ENCODE assay signal across 22 cellular contexts in the genomic region with DNA sequence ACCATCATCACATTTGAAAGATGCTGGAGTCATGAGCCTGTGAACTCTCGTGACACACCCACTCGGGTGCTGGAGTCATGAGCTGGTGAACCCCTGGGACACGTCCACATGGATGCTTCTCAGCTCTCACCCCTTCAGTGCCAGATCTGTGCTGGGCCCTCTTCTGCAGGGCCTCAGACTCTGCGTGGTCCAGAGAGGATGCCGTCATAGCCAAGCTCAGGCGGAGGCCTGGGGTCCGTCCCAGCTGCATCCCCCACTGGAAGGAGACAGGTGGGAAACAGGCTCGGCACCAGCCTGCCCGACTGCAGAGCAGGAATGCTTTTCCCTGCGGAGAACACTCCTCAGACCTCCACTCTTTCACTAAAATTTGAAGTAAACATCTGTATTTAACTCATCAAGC.
"Had no signal": no experiment of that assay in that cellular context is flagged by ENCODE, and none has a peak within 500 bp of the region (broad histone marks: within the 10 kb centered on the region; RNA-seq: fewer than 3 reads in every experiment).

No MANE protein-coding gene starts in this region.

- H3K4me1 ChIP-seq: adrenal gland, breast epithelium, lower lobe of right lung, parathyroid adenoma had no signal

- H3K9me3 ChIP-seq: adrenal gland, breast epithelium, lower lobe of right lung, tibial artery had no signal

- H3K4me1 Mint-ChIP-seq: activated CD4-positive, alpha-beta T cell treated with anti-CD3 and anti-CD28 coated beads for 36 hours had no signal

- ATAC-seq: activated CD4-positive, alpha-beta T cell treated with anti-CD3 and anti-CD28 coated beads for 36 hours; activated T-cell treated with anti-CD3 and anti-CD28 coated beads, Interleukin-2, amount 50 U/mL, for 72 hours; lower lobe of right lung; naive thymus-derived CD4-positive, alpha-beta T cell; right cardiac atrium; stimulated activated naive CD8-positive, alpha-beta T cell treated with anti-CD3 and anti-CD28 coated beads, Interleukin-15, amount 100 ng/mL, for 72 hours had no signal

- H3K36me3 Mint-ChIP-seq: activated CD4-positive, alpha-beta memory T cell treated with anti-CD3 and anti-CD28 coated beads for 36 hours; activated naive CD4-positive, alpha-beta T cell treated with anti-CD3 and anti-CD28 coated beads, Interleukin-2, amount 50 U/mL, for 24 hours had no signal

- DNase-seq: activated B cell treated with CpG ODN at 0.5 μM for 24 hours; activated CD4-positive, alpha-beta memory T cell treated with anti-CD3 and anti-CD28 coated beads for 36 hours; activated CD4-positive, alpha-beta T cell treated with anti-CD3 and anti-CD28 coated beads for 36 hours; activated gamma-delta T cell; activated T-cell treated with anti-CD3 and anti-CD28 coated beads, Interleukin-2, amount 50 U/mL, for 72 hours; adrenal gland; cortex of kidney; effector CD4-positive, alpha-beta T cell; foreskin fibroblast; kidney; lower lobe of right lung; mesendoderm; naive thymus-derived CD4-positive, alpha-beta T cell; right cardiac atrium; stimulated activated CD4-positive, alpha-beta T cell treated with anti-CD3 and anti-CD28 coated beads, Interleukin-1b, Interleukin-23, amount 100 ng/mL, for 48 hours; stimulated activated naive CD8-positive, alpha-beta T cell treated with anti-CD3 and anti-CD28 coated beads, Interleukin-15, amount 100 ng/mL, for 72 hours; T-helper 9 cell had no signal

- H3K27ac Mint-ChIP-seq: activated B cell treated with CpG ODN at 0.5 μM for 24 hours; activated CD4-positive, alpha-beta memory T cell treated with anti-CD3 and anti-CD28 coated beads for 36 hours; activated CD4-positive, alpha-beta T cell treated with anti-CD3 and anti-CD28 coated beads for 36 hours; activated naive CD4-positive, alpha-beta T cell treated with anti-CD3 and anti-CD28 coated beads, Interleukin-2, amount 50 U/mL, for 24 hours; activated T-cell treated with anti-CD3 and anti-CD28 coated beads, Interleukin-2, amount 50 U/mL, for 72 hours; naive thymus-derived CD4-positive, alpha-beta T cell had no signal

- H3K9ac ChIP-seq: parathyroid adenoma had no signal

- H3K27ac ChIP-seq: adrenal gland, breast epithelium, lower lobe of right lung, parathyroid adenoma, skin epidermis, tibial artery had no signal

- H3K4me3 ChIP-seq: adrenal gland, breast epithelium, lower lobe of right lung, skin epidermis, tibial artery had no signal

- H3K36me3 ChIP-seq: adrenal gland, breast epithelium, lower lobe of right lung, tibial artery had no signal

- H3K9me3 Mint-ChIP-seq: activated B cell treated with CpG ODN at 0.5 μM for 24 hours; activated naive CD4-positive, alpha-beta T cell treated with anti-CD3 and anti-CD28 coated beads, Interleukin-2, amount 50 U/mL, for 24 hours had no signal

- H3K4me3 Mint-ChIP-seq: activated B cell treated with CpG ODN at 0.5 μM for 24 hours; activated CD4-positive, alpha-beta memory T cell treated with anti-CD3 and anti-CD28 coated beads for 36 hours; activated CD4-positive, alpha-beta T cell treated with anti-CD3 and anti-CD28 coated beads for 36 hours; activated naive CD4-positive, alpha-beta T cell treated with anti-CD3 and anti-CD28 coated beads, Interleukin-2, amount 50 U/mL, for 24 hours; activated T-cell treated with anti-CD3 and anti-CD28 coated beads, Interleukin-2, amount 50 U/mL, for 72 hours; naive thymus-derived CD4-positive, alpha-beta T cell had no signal
